In the genomic region with DNA sequence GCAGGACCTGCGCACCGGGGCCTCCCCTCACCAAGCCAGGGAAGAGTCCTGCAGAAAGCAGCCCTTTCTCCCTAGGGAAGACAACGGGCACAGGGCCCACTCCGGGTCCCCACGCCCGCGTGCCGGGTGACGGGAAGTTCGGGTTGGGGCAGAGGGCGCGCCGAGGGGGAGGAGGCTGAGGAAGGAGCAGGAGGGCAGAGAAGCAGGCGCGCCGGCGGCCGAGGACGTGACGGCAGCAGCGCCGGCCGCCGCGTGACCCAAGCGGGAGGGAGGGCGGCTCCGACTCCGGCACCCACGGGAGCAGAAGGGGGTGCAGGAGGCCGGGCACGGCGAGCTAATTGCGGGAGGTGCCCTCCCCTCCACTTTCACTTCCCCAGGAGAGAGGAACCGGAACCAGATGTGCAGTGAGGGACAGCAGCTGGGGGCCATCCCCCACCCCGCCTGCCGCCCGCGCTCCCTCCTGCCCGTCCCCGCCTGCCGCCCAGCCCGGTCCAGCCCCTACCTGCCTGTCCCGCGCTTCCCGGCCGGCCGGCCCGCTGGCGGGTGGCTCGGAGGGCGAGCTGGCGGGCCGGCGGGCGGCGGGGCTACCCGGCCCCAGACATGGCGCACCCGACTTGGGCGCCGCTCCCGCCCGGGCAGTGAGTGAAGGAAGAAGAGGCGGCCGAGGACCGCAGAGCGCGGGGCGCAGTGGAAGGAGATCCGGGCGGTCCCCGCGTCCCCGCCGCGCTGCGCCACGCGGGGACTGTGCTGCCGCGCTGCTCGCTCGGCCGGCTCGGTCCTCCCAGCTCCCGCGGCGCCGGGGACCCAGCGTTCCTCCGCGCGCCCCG, we compare ENCODE assay signal across 8 cellular contexts. TPM values are rescaled to one million over a fixed set of nuclear protein-coding genes. Genes with fewer than 3 reads are reported as not detected.
DNase-seq lines count a peak whose midpoint lies in the region; ATAC-seq and TF ChIP-seq lines count a peak whose summit lies in the region.

No MANE protein-coding gene starts in this region.

- TF ChIP-seq RAD21 in neural cell (conservative IDR thresholded peaks at IDR 0.05): no peak

- intact Hi-C loops in PC-3 (cut with micrococcal nuclease): loop anchor here (1.0 kb wide), 1 partner anchor 12 kb away; a partner anchor contains a TSS

- H3K9ac ChIP-seq in PC-3 (ENCODE audit: low read length) (peak overlapping the region; percentile 79), neural cell (ENCODE audit: low read length) (peak overlapping the region; percentile 79)

- peak; percentile 67 for ATAC-seq in HG03342 (IDR thresholded peaks at IDR 0.05; ENCODE audit: unreplicated experiment)
- peak; percentile 69 for ATAC-seq in PC-3

- H3K9me2 ChIP-seq in PC-3 (replicated peaks; ENCODE audit: low read length) (no peaks in the 10 kb centered on the region), neural cell (ENCODE audit: insufficient read depth, low read length) (no peaks in the 10 kb centered on the region)

- DNase-seq in C1 segment of cervical spinal cord (lab: John Stamatoyannopoulos, UW) (peak in 13 of 14 donors; percentile 28 to 90 (median 69)), PC-3 (peak; percentile 60), fibroblast of peridontal ligament (ENCODE audit: extremely low read depth) (peak; percentile 72), stromal cell of bone marrow (ENCODE audit: low read depth) (peak; percentile 56)
- peak; percentile 39 to 51 for DNase-seq in activated T-helper 1 cell treated with anti-CD3 and anti-CD28 coated beads, Interleukin-2, amount 50 U/mL, for 16 hours (ENCODE audit: low read depth in 1 of 2, low spot score in 1 of 2)

- H3K9me3 ChIP-seq in PC-3 (ENCODE audit: low read length): no peaks in the 10 kb centered on the region
- no peaks in the 10 kb centered on the region for H3K9me3 ChIP-seq in neural cell (ENCODE audit: low read length)

- H3K36me3 ChIP-seq in PC-3 (ENCODE audit: low read depth, low read length) (peaks cover 16% of the 10 kb centered on the region; the same call in 1 of the 2 replicates), neural cell (ENCODE audit: insufficient read depth, low read length) (no peaks in the 10 kb centered on the region)

- H2AFZ ChIP-seq in PC-3 (ENCODE audit: low read length) (peak overlapping the region; percentile 86), neural cell (ENCODE audit: low read depth, low read length) (peak overlapping the region; percentile 18)

- H3K4me3 ChIP-seq in PC-3 (ENCODE audit: low read length) (peak overlapping the region; percentile 81), neural cell (ENCODE audit: low read length) (peak overlapping the region; percentile 85)

- peak overlapping the region; percentile 43 for H3K27ac ChIP-seq in PC-3 (ENCODE audit: low read length)
- H3K27ac ChIP-seq in neural cell (ENCODE audit: low read length): peak overlapping the region; percentile 47

- CTCF ChIA-PET in PC-3 (lab: Charles Lee): interaction anchor here (0.7 to 1.6 kb wide), 6 partner anchors 12 to 125 kb away, joined by 3 to 19 read pairs (median 6); a partner anchor contains a TSS

- H3F3A ChIP-seq in PC-3 (ENCODE audit: low read length, unreplicated experiment) (no peaks in the 10 kb centered on the region), neural cell (ENCODE audit: insufficient read depth, low read length, poor library complexity, severe bottlenecking) (no peaks in the 10 kb centered on the region)

- no peak for TF ChIP-seq CTCF in PC-3 (conservative IDR thresholded peaks at IDR 0.05; ENCODE audit: low read depth, low read length)
- TF ChIP-seq CTCF in neural cell (IDR thresholded peaks at IDR 0.05; ENCODE audit: poor library complexity, severe bottlenecking): no peak

- H3K27me3 ChIP-seq in PC-3 (ENCODE audit: low read length) (no peaks in the 10 kb centered on the region), neural cell (ENCODE audit: insufficient read depth, low read depth, low read length) (no peaks in the 10 kb centered on the region)

- peaks cover 23% of the 10 kb centered on the region for H3K79me2 ChIP-seq in PC-3 (ENCODE audit: low read length)
- peaks cover 4% of the 10 kb centered on the region for H3K79me2 ChIP-seq in neural cell (replicated peaks; ENCODE audit: insufficient read depth, low read length)

- H4K20me1 ChIP-seq in PC-3 (ENCODE audit: low read length) (no peaks in the 10 kb centered on the region), neural cell (ENCODE audit: insufficient read depth) (no peaks in the 10 kb centered on the region)

- peak; percentile 60 for TF ChIP-seq POLR2A in GM19193 (IDR thresholded peaks at IDR 0.05; ENCODE audit: extremely low read depth, insufficient read depth, insufficient read length)

- H3K4me1 ChIP-seq in PC-3 (ENCODE audit: insufficient read depth, low read length): peaks cover 13% of the 10 kb centered on the region

- TF ChIP-seq EP300 in neural cell (conservative IDR thresholded peaks at IDR 0.05; ENCODE audit: poor library complexity, severe bottlenecking): no peak

- BruUV-seq in PC-3 (replicated peaks; lab: Mats Ljungman, UMichigan): no TSS peak

- POLR2A ChIA-PET in PC-3 (lab: Charles Lee; ENCODE audit: unreplicated experiment): interaction anchor here (0.7 to 1.1 kb wide), 2 partner anchors 23 to 326 kb away, joined by 11 to 15 read pairs; a partner anchor contains a TSS

- peak overlapping the region; percentile 96 for H3K4me2 ChIP-seq in PC-3 (ENCODE audit: low read length)
- peak overlapping the region; percentile 67 for H3K4me2 ChIP-seq in neural cell (ENCODE audit: low read length)

TF ChIP-seq in neural cell, 6 proteins besides CTCF, POLR2A, EP300 and RAD21:
- peak; percentile 28 for TF ChIP-seq POLR2AphosphoS5 (IDR thresholded peaks at IDR 0.05)
- TF ChIP-seq, protein P1, sequence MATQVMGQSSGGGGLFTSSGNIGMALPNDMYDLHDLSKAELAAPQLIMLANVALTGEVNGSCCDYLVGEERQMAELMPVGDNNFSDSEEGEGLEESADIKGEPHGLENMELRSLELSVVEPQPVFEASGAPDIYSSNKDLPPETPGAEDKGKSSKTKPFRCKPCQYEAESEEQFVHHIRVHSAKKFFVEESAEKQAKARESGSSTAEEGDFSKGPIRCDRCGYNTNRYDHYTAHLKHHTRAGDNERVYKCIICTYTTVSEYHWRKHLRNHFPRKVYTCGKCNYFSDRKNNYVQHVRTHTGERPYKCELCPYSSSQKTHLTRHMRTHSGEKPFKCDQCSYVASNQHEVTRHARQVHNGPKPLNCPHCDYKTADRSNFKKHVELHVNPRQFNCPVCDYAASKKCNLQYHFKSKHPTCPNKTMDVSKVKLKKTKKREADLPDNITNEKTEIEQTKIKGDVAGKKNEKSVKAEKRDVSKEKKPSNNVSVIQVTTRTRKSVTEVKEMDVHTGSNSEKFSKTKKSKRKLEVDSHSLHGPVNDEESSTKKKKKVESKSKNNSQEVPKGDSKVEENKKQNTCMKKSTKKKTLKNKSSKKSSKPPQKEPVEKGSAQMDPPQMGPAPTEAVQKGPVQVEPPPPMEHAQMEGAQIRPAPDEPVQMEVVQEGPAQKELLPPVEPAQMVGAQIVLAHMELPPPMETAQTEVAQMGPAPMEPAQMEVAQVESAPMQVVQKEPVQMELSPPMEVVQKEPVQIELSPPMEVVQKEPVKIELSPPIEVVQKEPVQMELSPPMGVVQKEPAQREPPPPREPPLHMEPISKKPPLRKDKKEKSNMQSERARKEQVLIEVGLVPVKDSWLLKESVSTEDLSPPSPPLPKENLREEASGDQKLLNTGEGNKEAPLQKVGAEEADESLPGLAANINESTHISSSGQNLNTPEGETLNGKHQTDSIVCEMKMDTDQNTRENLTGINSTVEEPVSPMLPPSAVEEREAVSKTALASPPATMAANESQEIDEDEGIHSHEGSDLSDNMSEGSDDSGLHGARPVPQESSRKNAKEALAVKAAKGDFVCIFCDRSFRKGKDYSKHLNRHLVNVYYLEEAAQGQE (IDR thresholded peaks at IDR 0.05; ENCODE audit: borderline replicate concordance): no peak
- peak; percentile 51 for TF ChIP-seq MXI1 (conservative IDR thresholded peaks at IDR 0.05; ENCODE audit: poor library complexity, severe bottlenecking)
- TF ChIP-seq TAF1 (IDR thresholded peaks at IDR 0.05; ENCODE audit: low read depth): no peak
- no peak for TF ChIP-seq SMC3 (conservative IDR thresholded peaks at IDR 0.05; ENCODE audit: poor library complexity)
- no peak for TF ChIP-seq EZH2 (IDR thresholded peaks at IDR 0.05; ENCODE audit: borderline replicate concordance, insufficient read depth, low read length, poor library complexity, severe bottlenecking)

RNA-seq across cellular contexts. Expression of a gene that starts 0.5 kb away (rescaled TPM):
- 27.3 and 38.0 TPM in 2 replicates for total RNA-seq in PC-3 (2014; rRNA removed)
- 25.3 and 30.9 TPM in 2 replicates for polyA plus RNA-seq in neural cell
- polyA minus RNA-seq in neural cell: 28.0 and 28.7 TPM in 2 replicates

RNA-seq across cellular contexts. Expression of a gene that starts 12.4 kb away (rescaled TPM):
- 17.6 and 21.0 TPM in 2 replicates for total RNA-seq in PC-3 (2014; rRNA removed)
- 12.1 and 14.0 TPM in 2 replicates for polyA plus RNA-seq in neural cell
- polyA minus RNA-seq in neural cell: 5.4 and 6.1 TPM in 2 replicates

RNA-seq across cellular contexts. Expression of a gene that starts 17.3 kb away (rescaled TPM):
- total RNA-seq in PC-3 (2014; rRNA removed): 201 and 224 TPM in 2 replicates
- polyA plus RNA-seq in neural cell: 35.2 and 39.9 TPM in 2 replicates
- 26.3 and 27.0 TPM in 2 replicates for polyA minus RNA-seq in neural cell

RNA-seq across cellular contexts. Expression of a gene that starts 21.7 kb away (rescaled TPM):
- 22.9 and 28.7 TPM in 2 replicates for total RNA-seq in PC-3 (2014; rRNA removed)
- 12.4 and 18.0 TPM in 2 replicates for polyA plus RNA-seq in neural cell
- 10.0 and 10.2 TPM in 2 replicates for polyA minus RNA-seq in neural cell

RNA-seq across cellular contexts. Expression of a gene that starts 23.2 kb away (rescaled TPM):
- 7.2 and 11.7 TPM in 2 replicates for total RNA-seq in PC-3 (2014; rRNA removed)
- 12.0 and 12.8 TPM in 2 replicates for polyA plus RNA-seq in neural cell
- 19.0 and 27.2 TPM in 2 replicates for polyA minus RNA-seq in neural cell

Comparison
In these comparisons a context has a peak if more than half of its experiments do, and no peak if none do; other contexts are left out.
1. Peak in every context shown above with its lines: DNase-seq, ATAC-seq, H3K4me3 ChIP-seq and H3K27ac ChIP-seq.